10 cellular contexts compared by ENCODE assay signal in the genomic region with DNA sequence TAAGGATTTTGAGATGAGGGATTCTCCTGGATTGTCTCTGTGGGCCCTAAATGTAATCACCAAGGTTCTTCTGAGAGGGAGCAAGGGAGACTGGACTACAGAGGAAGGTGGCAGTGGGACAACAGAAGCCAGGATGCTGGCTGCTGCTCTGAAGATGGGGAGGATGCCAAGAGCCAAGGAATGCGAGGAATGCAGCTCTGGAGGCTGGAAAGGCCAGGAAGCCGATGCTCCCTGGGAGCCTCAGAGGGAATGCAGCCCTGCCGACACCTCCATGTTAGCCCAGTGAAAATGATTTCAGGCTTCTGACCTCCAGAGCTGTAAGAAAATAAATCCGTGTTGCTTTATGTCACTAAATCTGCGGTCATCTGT. TPM values are rescaled to one million over a fixed set of nuclear protein-coding genes. Genes with fewer than 3 reads are reported as not detected.
DNase-seq lines count a peak whose midpoint lies in the region; ATAC-seq and TF ChIP-seq lines count a peak whose summit lies in the region.
"Had no signal": no experiment of that assay in that cellular context is flagged by ENCODE, and none has a peak within 500 bp of the region (broad histone marks: within the 10 kb centered on the region; RNA-seq: fewer than 3 reads in every experiment).

No MANE protein-coding gene starts in this region.

- in situ Hi-C loops in Caki2 (cut with HindIII; ENCODE audit: low pct_unique_long_range_greater_than_20kb, low sequenced_read_pairs) = loop anchor here (25.0 kb wide), 1 partner anchor 113 kb away; a partner anchor contains a TSS

- H3K4me1 Mint-ChIP-seq in osteocyte (ENCODE audit: unreplicated experiment) = peaks cover 91% of the 10 kb centered on the region
- H3K4me1 Mint-ChIP-seq: naive thymus-derived CD8-positive, alpha-beta T cell had no signal

- peaks cover 29% of the 10 kb centered on the region for H3K36me3 Mint-ChIP-seq in osteocyte (ENCODE audit: unreplicated experiment)
- H3K36me3 Mint-ChIP-seq: naive thymus-derived CD8-positive, alpha-beta T cell had no signal

- DNase-seq in Caki2 (ENCODE audit: low read depth) = peak; percentile 49
- DNase-seq in RWPE1 (ENCODE audit: low spot score) = peak; percentile 31
- DNase-seq in glomerular visceral epithelial cell (ENCODE audit: extremely low spot score) = peak; percentile 88
- DNase-seq in osteocyte (ENCODE audit: extremely low spot score, unreplicated experiment) = no peak
- no peak for DNase-seq in NCI-H510A (lab: John Stamatoyannopoulos, UW)
- DNase-seq in NCI-H1930 (lab: John Stamatoyannopoulos, UW) = no peak
- DNase-seq in NCI-H1105 treated with DMSO at 0.1 percent for 48 hours (lab: John Stamatoyannopoulos, UW) = no peak
- DNase-seq: naive thymus-derived CD8-positive, alpha-beta T cell; stimulated activated naive CD4-positive, alpha-beta T cell had no signal

- H3K9me3 Mint-ChIP-seq in osteocyte (ENCODE audit: unreplicated experiment) = no peaks in the 10 kb centered on the region
- H3K9me3 Mint-ChIP-seq: naive thymus-derived CD8-positive, alpha-beta T cell had no signal

- TF ChIP-seq CTCF in RWPE1 (conservative IDR thresholded peaks at IDR 0.05; ENCODE audit: low read depth) (no peak), osteocyte (IDR thresholded peaks at IDR 0.05) (no peak)

- H3K27ac ChIP-seq in RWPE1 = peak overlapping the region; percentile 46

- CTCF ChIA-PET in RWPE1 (lab: Yijun Ruan, JAX) = interaction anchor here (1.2 kb wide), 1 partner anchor 127 kb away, joined by 6 read pairs; no protein-coding TSS in a partner anchor

- no peaks in the 10 kb centered on the region for H3K27me3 Mint-ChIP-seq in osteocyte (ENCODE audit: unreplicated experiment)

- peak overlapping the region; percentile 96 for H3K27ac Mint-ChIP-seq in osteocyte (ENCODE audit: unreplicated experiment)
- H3K27ac Mint-ChIP-seq: naive thymus-derived CD8-positive, alpha-beta T cell had no signal

- POLR2A ChIA-PET in RWPE1 (lab: Yijun Ruan, JAX; ENCODE audit: low non-redundant PET) = no interaction called here

- no peak for ATAC-seq in HG03280 (IDR thresholded peaks at IDR 0.05; ENCODE audit: unreplicated experiment)
- ATAC-seq: naive thymus-derived CD8-positive, alpha-beta T cell had no signal

- no peak overlapping the region for H3K4me3 Mint-ChIP-seq in osteocyte (ENCODE audit: unreplicated experiment)
- H3K4me3 Mint-ChIP-seq: naive thymus-derived CD8-positive, alpha-beta T cell had no signal

RNA-seq across cellular contexts. Expression of a gene that starts 44.0 kb away (rescaled TPM):
- 25.3 and 49.3 TPM in 2 replicates for total RNA-seq in Caki2 (2014; rRNA removed; shearing (Covaris generic); ENCODE audit: low replicate concordance)
- total RNA-seq in osteocyte = 23.5 and 32.1 TPM in 2 replicates

Comparison
In these comparisons a context has a peak if more than half of its experiments do, and no peak if none do; other contexts are left out.
1. DNase-seq: peak in Caki2 (single experiment), RWPE1 (single experiment) and glomerular visceral epithelial cell (single experiment); none in osteocyte (single experiment), NCI-H510A (single experiment), NCI-H1930 (0 of 2) and NCI-H1105 treated with DMSO at 0.1 percent for 48 hours (single experiment).